In genomic region chr4:18512718-18513117, GRCh38 we compare ENCODE assay signal across 8 cellular contexts.
"Had no signal": no experiment of that assay in that cellular context is flagged by ENCODE, and none has a peak within 500 bp of the region (broad histone marks: within the 10 kb centered on the region; RNA-seq: fewer than 3 reads in every experiment).

No MANE protein-coding gene starts in this region.

- H3K9me3 ChIP-seq: HAP-1 had no signal

- H3K9me3 Mint-ChIP-seq: IgD-negative memory B cell had no signal

- FAIRE-seq: HepG2 had no signal

- DNase-seq: GOT3, H7, HFFc6 had no signal

- H3K4me3 ChIP-seq: HAP-1 had no signal

- H3K36me3 ChIP-seq: HAP-1 had no signal

- H3K27me3 Mint-ChIP-seq: IgD-negative memory B cell had no signal

- H3K36me3 Mint-ChIP-seq: IgD-negative memory B cell had no signal

- H3K4me3 Mint-ChIP-seq: HFFc6, IgD-negative memory B cell had no signal

- ATAC-seq: HCT116, HepG2 had no signal

- H3K4me1 Mint-ChIP-seq: IgD-negative memory B cell had no signal

- H3K27ac Mint-ChIP-seq: HFFc6, IgD-negative memory B cell had no signal

- H3K4me1 ChIP-seq: HAP-1 had no signal

- H3K27ac ChIP-seq: HL-60 had no signal
